ENCODE assay signal across 8 cellular contexts in the genomic region with DNA sequence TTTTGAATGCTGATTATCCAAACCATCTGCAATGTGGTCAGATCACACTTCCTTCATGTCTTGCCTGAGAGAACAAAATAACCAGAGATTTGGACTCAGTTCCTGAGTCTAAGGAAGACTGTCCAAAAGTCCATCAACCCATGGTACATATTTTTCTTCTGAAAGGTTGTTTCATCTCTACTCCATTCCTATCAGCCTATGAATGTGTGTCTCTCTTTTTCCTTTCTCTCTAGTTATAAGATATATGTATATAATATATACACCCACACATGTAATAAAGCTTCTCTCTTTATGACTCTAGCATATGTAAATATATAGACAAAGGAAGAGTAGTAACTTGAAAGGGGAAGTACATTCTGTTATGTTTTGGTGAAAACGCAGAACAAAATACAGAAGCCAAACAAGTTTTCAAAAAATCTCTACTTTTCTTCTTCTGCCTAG.
DNase-seq lines count a peak whose midpoint lies in the region; ATAC-seq and TF ChIP-seq lines count a peak whose summit lies in the region.

No MANE protein-coding gene starts in this region.

- H3K4me2 ChIP-seq in mammary epithelial cell (ENCODE audit: insufficient read depth, low read depth, low read length): no peak overlapping the region

- H3K36me3 Mint-ChIP-seq in HFFc6 (ENCODE audit: low read depth) (no peaks in the 10 kb centered on the region), chondrocyte (ENCODE audit: low read depth) (no peaks in the 10 kb centered on the region)

- H3K79me2 ChIP-seq in mammary epithelial cell (ENCODE audit: insufficient read depth, low read length): no peaks in the 10 kb centered on the region

- H3K4me1 Mint-ChIP-seq in HFFc6 (ENCODE audit: low read depth): peaks cover 10% of the 10 kb centered on the region
- H3K4me1 Mint-ChIP-seq in chondrocyte (ENCODE audit: low read depth): peaks cover 8% of the 10 kb centered on the region

- dilution Hi-C loops in mammary epithelial cell (cut with HindIII; ENCODE audit: low sequenced_read_pairs): no loop called here

- H3K27me3 ChIP-seq in tibial artery: no peaks in the 10 kb centered on the region
- H3K27me3 ChIP-seq in mammary epithelial cell (ENCODE audit: insufficient read depth, low read length): no peaks in the 10 kb centered on the region

- intact Hi-C loops in tibial artery (cut with DNase I; ENCODE audit: low total_unique reads) (no loop called here), mammary epithelial cell (cut with micrococcal nuclease) (no loop called here)

- H2AFZ ChIP-seq in mammary epithelial cell (ENCODE audit: low read depth, low read length): no peak overlapping the region

- H3K4me1 ChIP-seq in tibial artery: no peaks in the 10 kb centered on the region
- no peaks in the 10 kb centered on the region for H3K4me1 ChIP-seq in mammary epithelial cell (ENCODE audit: insufficient read depth, low read length)

- peak; percentile 99 for ATAC-seq in GM19372 (IDR thresholded peaks at IDR 0.05; ENCODE audit: low read depth, unreplicated experiment)
- peak; percentile 99 for ATAC-seq in HG03060 (IDR thresholded peaks at IDR 0.05; ENCODE audit: low read depth, unreplicated experiment)

- H3K36me3 ChIP-seq in tibial artery (no peaks in the 10 kb centered on the region), mammary epithelial cell (ENCODE audit: insufficient read depth, low read length) (no peaks in the 10 kb centered on the region)

- no peaks in the 10 kb centered on the region for H3K9me3 ChIP-seq in tibial artery
- H3K9me3 ChIP-seq in mammary epithelial cell (replicated peaks; ENCODE audit: insufficient read depth, low read length): no peaks in the 10 kb centered on the region

- 85% methylated on average over 1 of the region's 1 CpG for WGBS in mammary epithelial cell (ENCODE audit: low coverage, missing lambda C conversion rate)

- H3K27ac Mint-ChIP-seq in HFFc6 (no peak overlapping the region), chondrocyte (ENCODE audit: unreplicated experiment) (no peak overlapping the region)

- in situ Hi-C loops in mammary epithelial cell (cut with MboI; ENCODE audit: low sequenced_read_pairs in 2 of 2): no loop called here

- CTCF ChIA-PET in mammary epithelial cell (lab: Charles Lee; ENCODE audit: low non-redundant PET): no interaction called here

- H3K27ac ChIP-seq in tibial artery (no peak overlapping the region), mammary epithelial cell (ENCODE audit: insufficient read depth, low read depth, low read length) (no peak overlapping the region)

- H3K9me3 Mint-ChIP-seq in HFFc6: no peaks in the 10 kb centered on the region
- no peaks in the 10 kb centered on the region for H3K9me3 Mint-ChIP-seq in chondrocyte (ENCODE audit: low read depth)

- no peak for TF ChIP-seq CTCF in AG10803 (conservative IDR thresholded peaks at IDR 0.05; ENCODE audit: low read length)
- TF ChIP-seq CTCF in HFFc6 (IDR thresholded peaks at IDR 0.05): no peak
- TF ChIP-seq CTCF in tibial artery (IDR thresholded peaks at IDR 0.05): no peak
- TF ChIP-seq CTCF in chondrocyte (IDR thresholded peaks at IDR 0.05): no peak
- TF ChIP-seq CTCF in mammary epithelial cell (conservative IDR thresholded peaks at IDR 0.05 in 1 of 2, IDR thresholded peaks at IDR 0.05 in 1 of 2; ENCODE audit: extremely low read depth in 1 of 2, insufficient read depth in 1 of 2, low read depth in 1 of 2, low read length in 2 of 2): no peak

- H4K20me1 ChIP-seq in mammary epithelial cell (ENCODE audit: insufficient read depth, low read length): no peaks in the 10 kb centered on the region

- H3K4me3 ChIP-seq in AG10803 (ENCODE audit: low read length): no peak overlapping the region
- H3K4me3 ChIP-seq in tibial artery: no peak overlapping the region
- no peak overlapping the region for H3K4me3 ChIP-seq in mammary epithelial cell (replicated peaks in 1 of 3; ENCODE audit: insufficient read depth in 1 of 3, low read depth in 2 of 3, low read length in 3 of 3)

- H3K27me3 Mint-ChIP-seq in HFFc6 (ENCODE audit: insufficient read depth): no peaks in the 10 kb centered on the region; the same call in 1 of the 2 replicates
- H3K27me3 Mint-ChIP-seq in chondrocyte (ENCODE audit: low read depth): no peaks in the 10 kb centered on the region

- H3K4me3 Mint-ChIP-seq in HFFc6 (no peak overlapping the region), chondrocyte (ENCODE audit: unreplicated experiment) (no peak overlapping the region)

- DNase-seq in AG10803 (ENCODE audit: low read depth): peak; percentile 54
- peak; percentile 80 for DNase-seq in SIG-M5 treated with dmso at 0.1 percent for 504 hours (lab: John Stamatoyannopoulos, UW; ENCODE audit: unreplicated experiment)
- no peak for DNase-seq in HFFc6
- no peak for DNase-seq in tibial artery
- DNase-seq in chondrocyte (ENCODE audit: low spot score): no peak
- no peak for DNase-seq in mammary epithelial cell

- no peak overlapping the region for H3K9ac ChIP-seq in mammary epithelial cell (ENCODE audit: insufficient read depth, low read length)

- BruUV-seq in mammary epithelial cell (replicated peaks; lab: Mats Ljungman, UMichigan): no TSS peak

Comparison
In these comparisons a context has a peak if more than half of its experiments do, and no peak if none do; other contexts are left out.
1. DNase-seq: peak in AG10803 (single experiment) and SIG-M5 treated with dmso at 0.1 percent for 504 hours (single experiment); none in HFFc6 (single experiment), tibial artery (0 of 2), chondrocyte (single experiment) and mammary epithelial cell (single experiment).